ENCODE assay signal across 8 cellular contexts in the genomic region with DNA sequence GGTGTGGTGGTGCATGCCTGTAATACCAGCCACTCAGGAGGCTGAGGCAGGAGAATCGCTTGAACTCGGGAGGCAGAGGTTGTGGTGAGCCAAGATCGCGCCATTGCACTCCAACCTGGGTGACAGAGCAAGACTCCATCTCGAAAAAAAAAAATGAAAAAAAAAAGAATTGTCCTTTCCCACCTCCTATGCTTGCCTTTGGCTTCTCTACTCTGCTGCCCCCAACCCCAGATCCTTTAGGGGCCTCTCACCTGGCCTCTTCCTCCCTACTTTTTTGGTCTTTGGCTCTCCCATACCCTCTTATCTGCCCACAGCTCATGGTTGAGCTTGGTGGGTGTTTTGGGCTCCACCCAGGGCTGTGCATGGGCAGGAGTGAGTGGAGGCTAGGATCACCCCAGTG. TPM values are rescaled to one million over a fixed set of nuclear protein-coding genes. Genes with fewer than 3 reads are reported as not detected.
DNase-seq lines count a peak whose midpoint lies in the region; ATAC-seq and TF ChIP-seq lines count a peak whose summit lies in the region.
"Not testable (repeated sequence)": the region's sequence is repeated elsewhere in the genome, so short reads cannot be mapped to it uniquely, and the experiment has no call there.

No MANE protein-coding gene starts in this region.

- H3K4me1 Mint-ChIP-seq in H9, result peaks cover 40 to 44% of the 10 kb centered on the region in 2 experiments
- H3K4me1 Mint-ChIP-seq in T-cell, result peaks cover 54 to 62% (median 60%) of the 10 kb centered on the region in 3 donors
- H3K4me1 Mint-ChIP-seq in activated CD4-positive, alpha-beta T cell treated with anti-CD3 and anti-CD28 coated beads, Interleukin-2, amount 10 ng/mL, durations not matched to agents 7 days and 5 days, result peaks cover 69% of the 10 kb centered on the region
- peaks cover 31% of the 10 kb centered on the region for H3K4me1 Mint-ChIP-seq in brain
- H3K4me1 Mint-ChIP-seq in immature natural killer cell, result peaks cover 38 to 40% of the 10 kb centered on the region in 2 donors
- peaks cover 40% of the 10 kb centered on the region for H3K4me1 Mint-ChIP-seq in nephron progenitor cell
- peaks cover 14% of the 10 kb centered on the region for H3K4me1 Mint-ChIP-seq in type B pancreatic cell (ENCODE audit: unreplicated experiment)

- H3K9me3 ChIP-seq in H9 (ENCODE audit: control insufficient read depth, low read depth, low read length), result not testable (repeated sequence)

- not testable (repeated sequence) for H2BK20ac ChIP-seq in H9 (ENCODE audit: low read depth, low read length, poor library complexity, severe bottlenecking)

- not testable (repeated sequence) for H3K18ac ChIP-seq in H9 (ENCODE audit: insufficient read length, low read depth, low read length)

- H3K4me2 ChIP-seq in H9 (ENCODE audit: insufficient read depth, insufficient read length, low read length), result not testable (repeated sequence)

- H3K23ac ChIP-seq in H9 (ENCODE audit: insufficient read length, low read depth, low read length), result not testable (repeated sequence)

- no CpG with 5 or more reads among the region's 5 CpGs for WGBS in H9 (ENCODE audit: extremely low coverage, insufficient read length, low lambda C conversion rate)

- not testable (repeated sequence) for H3K79me1 ChIP-seq in H9 (ENCODE audit: insufficient read depth, low read depth, low read length, poor library complexity, severe bottlenecking)

- H3K79me2 ChIP-seq in H9 (ENCODE audit: insufficient read depth, low read length), result not testable (repeated sequence)

- H3K4ac ChIP-seq in H9 (ENCODE audit: low read depth, low read length), result not testable (repeated sequence)

- H4K8ac ChIP-seq in H9 (replicated peaks; ENCODE audit: insufficient read length, low read depth, low read length), result not testable (repeated sequence)

- H2AFZ ChIP-seq in H9 (ENCODE audit: low read length), result not testable (repeated sequence)

- H3K27ac ChIP-seq in C4-2B, result peak overlapping the region; percentile 42; the same call in 1 of the 2 replicates
- not testable (repeated sequence) for H3K27ac ChIP-seq in H9 (ENCODE audit: insufficient read length, low read depth, low read length)

- not testable (repeated sequence) for H4K91ac ChIP-seq in H9 (ENCODE audit: insufficient read length, low read depth, low read length)

- CTCF ChIA-PET in T-cell (lab: Charles Lee), result interaction anchor here in 1 of 2 donors (1.3 kb wide), 1 partner anchor 70 kb away, joined by 5 read pairs; no protein-coding TSS in a partner anchor
- CTCF ChIA-PET in activated CD4-positive, alpha-beta T cell treated with anti-CD3 and anti-CD28 coated beads, Interleukin-2, amount 10 ng/mL, durations not matched to agents 7 days and 5 days (lab: Charles Lee), result interaction anchor here (0.7 to 0.9 kb wide), 2 partner anchors 70 to 247 kb away, joined by 4 to 5 read pairs; no protein-coding TSS in a partner anchor

- not testable (repeated sequence) for H3K9me3 Mint-ChIP-seq in H9; T-cell; activated CD4-positive, alpha-beta T cell treated with anti-CD3 and anti-CD28 coated beads, Interleukin-2, amount 10 ng/mL, durations not matched to agents 7 days and 5 days; brain; immature natural killer cell; nephron progenitor cell; type B pancreatic cell

- H3K4me3 Mint-ChIP-seq in H9; T-cell; activated CD4-positive, alpha-beta T cell treated with anti-CD3 and anti-CD28 coated beads, Interleukin-2, amount 10 ng/mL, durations not matched to agents 7 days and 5 days: not testable (repeated sequence)
- H3K4me3 Mint-ChIP-seq in brain, result peak overlapping the region in 4 of 5 experiments; percentile 16 to 73 (median 58)
- H3K4me3 Mint-ChIP-seq in immature natural killer cell, result peak overlapping the region in 3 of 5 donors; percentile 13 to 42 (median 17)
- peak overlapping the region; percentile 64 for H3K4me3 Mint-ChIP-seq in nephron progenitor cell
- H3K4me3 Mint-ChIP-seq in type B pancreatic cell, result peak overlapping the region; percentile 77

- peaks cover 11% of the 10 kb centered on the region for H3K23me2 ChIP-seq in H9 (ENCODE audit: insufficient read length, low read depth, low read length, poor library complexity, severe bottlenecking)

- H3K27me3 ChIP-seq in H9 (ENCODE audit: insufficient read depth, low read length), result not testable (repeated sequence)

- not testable (repeated sequence) for H2BK15ac ChIP-seq in H9 (ENCODE audit: low read depth, low read length)

- H2BK5ac ChIP-seq in H9 (ENCODE audit: insufficient read length, low read length), result not testable (repeated sequence)

- H2BK120ac ChIP-seq in H9 (ENCODE audit: low read depth, low read length, poor library complexity, severe bottlenecking), result not testable (repeated sequence)

- not testable (repeated sequence) for H3K56ac ChIP-seq in H9 (ENCODE audit: insufficient read length, low read depth, low read length)

- TF ChIP-seq CTCF in C4-2B (conservative IDR thresholded peaks at IDR 0.05); H9 (conservative IDR thresholded peaks at IDR 0.05); brain (conservative IDR thresholded peaks at IDR 0.05); nephron progenitor cell (IDR thresholded peaks at IDR 0.05); type B pancreatic cell (conservative IDR thresholded peaks at IDR 0.05): not testable (repeated sequence)

- H2AK5ac ChIP-seq in H9 (ENCODE audit: insufficient read length, low read length), result not testable (repeated sequence)

- 0 out of 2 replicates have a peak overlapping the region, but pooled peaks have one; percentile 28 for H3K14ac ChIP-seq in H9 (ENCODE audit: insufficient read depth, low read length)

- POLR2A ChIA-PET in T-cell (lab: Charles Lee); activated CD4-positive, alpha-beta T cell treated with anti-CD3 and anti-CD28 coated beads, Interleukin-2, amount 10 ng/mL, durations not matched to agents 7 days and 5 days (lab: Charles Lee): not testable (repeated sequence)

- H4K20me1 ChIP-seq in H9 (ENCODE audit: control insufficient read depth, insufficient read depth, insufficient read length), result not testable (repeated sequence)

- not testable (repeated sequence) for H3K4me1 ChIP-seq in H9 (ENCODE audit: insufficient read depth, low read length)

- not testable (repeated sequence) for H3K36me3 Mint-ChIP-seq in H9 (ENCODE audit: insufficient read depth in 1 of 3, low read depth in 3 of 3); T-cell; activated CD4-positive, alpha-beta T cell treated with anti-CD3 and anti-CD28 coated beads, Interleukin-2, amount 10 ng/mL, durations not matched to agents 7 days and 5 days (ENCODE audit: low read depth); immature natural killer cell; nephron progenitor cell (ENCODE audit: low read depth); type B pancreatic cell
- H3K36me3 Mint-ChIP-seq in brain, result peaks cover 12% of the 10 kb centered on the region

- not testable (repeated sequence) for H3T11ph ChIP-seq in H9 (ENCODE audit: low read length)

- not testable (repeated sequence) for H2BK12ac ChIP-seq in H9 (ENCODE audit: insufficient read length, low read depth, low read length)

- not testable (repeated sequence) for H3K27me3 Mint-ChIP-seq in H9 (ENCODE audit: low read depth); T-cell; activated CD4-positive, alpha-beta T cell treated with anti-CD3 and anti-CD28 coated beads, Interleukin-2, amount 10 ng/mL, durations not matched to agents 7 days and 5 days; immature natural killer cell (ENCODE audit: low read depth in 3 of 3); nephron progenitor cell (ENCODE audit: low read depth, poor library complexity); type B pancreatic cell
- peaks cover 13% of the 10 kb centered on the region for H3K27me3 Mint-ChIP-seq in brain

- not testable (repeated sequence) for DNase-seq in H9; T-cell; activated CD4-positive, alpha-beta T cell treated with anti-CD3 and anti-CD28 coated beads, Interleukin-2, amount 10 ng/mL, durations not matched to agents 7 days and 5 days; immature natural killer cell; nephron progenitor cell; type B pancreatic cell (ENCODE audit: extremely low spot score, unreplicated experiment)

- not testable (repeated sequence) for H3K27ac Mint-ChIP-seq in H9, nephron progenitor cell
- H3K27ac Mint-ChIP-seq in T-cell (peak overlapping the region; percentile 87 to 92), brain (peak overlapping the region in 1 of 5 experiments; percentile 12), immature natural killer cell (peak overlapping the region in 2 of 6 donors; percentile 20 to 23), type B pancreatic cell (peak overlapping the region; percentile 60)
- peak overlapping the region; percentile 84 for H3K27ac Mint-ChIP-seq in activated CD4-positive, alpha-beta T cell treated with anti-CD3 and anti-CD28 coated beads, Interleukin-2, amount 10 ng/mL, durations not matched to agents 7 days and 5 days

- not testable (repeated sequence) for ATAC-seq in T-cell (replicated peaks in 1 of 4)

- H4K5ac ChIP-seq in H9 (ENCODE audit: insufficient read length, low read depth, low read length), result not testable (repeated sequence)

- H3K9ac ChIP-seq in H9 (ENCODE audit: extremely low read depth, insufficient read length, low read length), result not testable (repeated sequence)

RNA-seq across cellular contexts. Expression of gene SHISA5, which starts 2.0 kb away (rescaled TPM):
- total RNA-seq in H9 (2021) (171 and 174 TPM in 2 replicates), T-cell (100 to 1,000 TPM; 156 to 258 (median 217) TPM), type B pancreatic cell (ENCODE audit: low replicate concordance) (162 and 193 TPM in 2 replicates)
- total RNA-seq in activated CD4-positive, alpha-beta T cell treated with anti-CD3 and anti-CD28 coated beads, Interleukin-2, amount 10 ng/mL, durations not matched to agents 7 days and 5 days, result 100 to 1,000 TPM; 266 to 271 TPM
- polyA plus RNA-seq in brain (ENCODE audit: insufficient read depth, low read depth, low replicate concordance) (109 TPM), immature natural killer cell (100 to 1,000 TPM; 351 to 618 (median 505) TPM)

RNA-seq across cellular contexts. Expression of gene PFKFB4, which starts 50.6 kb away (rescaled TPM):
- total RNA-seq in H9 (2021), result 12.3 and 13.9 TPM in 2 replicates
- 1 to 10 TPM; 1.8 to 4.2 (median 2.4) TPM for total RNA-seq in T-cell
- 10 to 100 TPM; 21.6 to 24.9 TPM for total RNA-seq in activated CD4-positive, alpha-beta T cell treated with anti-CD3 and anti-CD28 coated beads, Interleukin-2, amount 10 ng/mL, durations not matched to agents 7 days and 5 days
- 5.6 TPM for polyA plus RNA-seq in brain (ENCODE audit: insufficient read depth, low read depth, low replicate concordance)
- under 1 TPM in 2 of 3 donors, not detected in 1; 0.17 to 0.78 TPM for polyA plus RNA-seq in immature natural killer cell
- total RNA-seq in type B pancreatic cell (ENCODE audit: low replicate concordance), result 10.5 and 11.3 TPM in 2 replicates

RNA-seq across cellular contexts. Expression of gene UCN2, which starts 57.6 kb away (rescaled TPM):
- total RNA-seq in H9 (2021) (0.42 and 0.68 TPM in 2 replicates), T-cell (under 1 TPM in 1 of 5 donors, not detected in 4; 0.16 TPM), type B pancreatic cell (ENCODE audit: low replicate concordance) (0.72 and 0.83 TPM in 2 replicates)
- not detected for total RNA-seq in activated CD4-positive, alpha-beta T cell treated with anti-CD3 and anti-CD28 coated beads, Interleukin-2, amount 10 ng/mL, durations not matched to agents 7 days and 5 days
- polyA plus RNA-seq in brain (ENCODE audit: insufficient read depth, low read depth, low replicate concordance) (not detected), immature natural killer cell (not detected)

RNA-seq across cellular contexts. Expression of gene ATRIP, which starts 59.4 kb away (rescaled TPM):
- total RNA-seq in H9 (2021) (16.3 and 17.5 TPM in 2 replicates), T-cell (10 to 100 TPM in 3 of 5 donors, 1 to 10 TPM in 2; 7.8 to 14.9 (median 12.8) TPM), type B pancreatic cell (ENCODE audit: low replicate concordance) (9.3 and 16.0 TPM in 2 replicates)
- total RNA-seq in activated CD4-positive, alpha-beta T cell treated with anti-CD3 and anti-CD28 coated beads, Interleukin-2, amount 10 ng/mL, durations not matched to agents 7 days and 5 days, result 10 to 100 TPM; 17.4 to 19.4 TPM
- polyA plus RNA-seq in brain (ENCODE audit: insufficient read depth, low read depth, low replicate concordance) (5.9 TPM), immature natural killer cell (10 to 100 TPM in 1 of 3 donors, 1 to 10 TPM in 2; 6.4 to 12.6 (median 6.6) TPM)
